Comparison of ENCODE assay signal across 12 cellular contexts in the genomic region with DNA sequence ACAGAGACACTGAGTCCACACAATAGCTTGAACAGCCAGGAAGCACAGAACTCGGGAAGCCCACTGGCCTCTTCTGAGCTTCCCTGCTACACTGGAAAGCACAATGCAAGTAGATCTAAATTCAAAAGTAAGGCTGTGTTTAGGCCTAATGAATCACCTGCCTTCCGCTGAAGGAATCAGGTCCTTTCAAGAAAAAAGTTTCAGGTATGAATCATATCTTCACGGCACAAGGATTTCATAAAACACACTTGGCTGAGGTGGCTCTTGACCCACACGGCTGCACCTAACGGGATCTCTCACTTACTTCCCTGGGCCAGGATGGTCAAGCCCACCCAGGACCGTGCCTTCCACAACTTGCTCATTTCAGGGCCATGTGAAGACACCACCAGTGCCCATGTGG. TPM values are rescaled to one million over a fixed set of nuclear protein-coding genes. Genes with fewer than 3 reads are reported as not detected.
A peak's percentile ranks its signal among the peaks of the same experiment; 100 is the strongest.
DNase-seq lines count a peak whose midpoint lies in the region; ATAC-seq, FAIRE-seq and TF ChIP-seq lines count a peak whose summit lies in the region.
"Had no signal": no experiment of that assay in that cellular context is flagged by ENCODE, and none has a peak within 500 bp of the region (broad histone marks: within the 10 kb centered on the region; RNA-seq: fewer than 3 reads in every experiment).

No MANE protein-coding gene starts in this region.

- no peak for ATAC-seq in activated CD8-positive, alpha-beta T cell treated with anti-CD3 and anti-CD28 coated beads for 36 hours

- no peak overlapping the region for H3K4me3 Mint-ChIP-seq in MCF 10A (ENCODE audit: unreplicated experiment)
- H3K4me3 Mint-ChIP-seq in activated CD8-positive, alpha-beta T cell treated with anti-CD3 and anti-CD28 coated beads for 36 hours = no peak overlapping the region
- H3K4me3 Mint-ChIP-seq in immature natural killer cell = no peak overlapping the region
- H3K4me3 Mint-ChIP-seq: HFFc6 had no signal

- peak overlapping the region; percentile 43 for H3K27ac Mint-ChIP-seq in MCF 10A (ENCODE audit: low read depth, unreplicated experiment)
- H3K27ac Mint-ChIP-seq in activated CD8-positive, alpha-beta T cell treated with anti-CD3 and anti-CD28 coated beads for 36 hours = peak overlapping the region; percentile 47
- H3K27ac Mint-ChIP-seq in immature natural killer cell = peak overlapping the region in 4 of 6 donors; percentile 4 to 79 (median 30)
- H3K27ac Mint-ChIP-seq: HFFc6 had no signal

- POLR2A ChIA-PET in MCF 10A (lab: Yijun Ruan, JAX) = interaction anchor here (0.6 to 3.1 kb wide), 8 partner anchors 9 to 981 kb away, joined by 3 to 10 read pairs (median 3); partner anchors contain the start of gene IRF2
- POLR2A ChIA-PET in activated CD8-positive, alpha-beta T cell treated with anti-CD3 and anti-CD28 coated beads for 36 hours (lab: Charles Lee) = no interaction called here

- CTCF ChIA-PET in MCF 10A (lab: Yijun Ruan, JAX) = interaction anchor here (5.2 kb wide), 1 partner anchor 151 kb away, joined by 32 read pairs; no protein-coding TSS in a partner anchor
- CTCF ChIA-PET in activated CD8-positive, alpha-beta T cell treated with anti-CD3 and anti-CD28 coated beads for 36 hours (lab: Charles Lee) = interaction anchor here (1.4 to 1.5 kb wide), 2 partner anchors 104 to 151 kb away, joined by 3 to 5 read pairs; no protein-coding TSS in a partner anchor

- no peaks in the 10 kb centered on the region for H3K27me3 Mint-ChIP-seq in MCF 10A (ENCODE audit: insufficient read depth, unreplicated experiment)
- no peaks in the 10 kb centered on the region for H3K27me3 Mint-ChIP-seq in activated CD8-positive, alpha-beta T cell treated with anti-CD3 and anti-CD28 coated beads for 36 hours
- H3K27me3 Mint-ChIP-seq in immature natural killer cell (ENCODE audit: low read depth in 3 of 3) = peaks cover 1 to 5% (median 2%) of the 10 kb centered on the region in 3 donors

- intact Hi-C loops in MCF 10A (cut with micrococcal nuclease) (loop anchor here (5.0 kb wide), 2 partner anchors 57 to 122 kb away; partner anchors contain the start of gene IRF2), breast epithelium (cut with DNase I; ENCODE audit: low total_unique reads) (no loop called here)
- intact Hi-C loops in activated CD8-positive, alpha-beta T cell treated with anti-CD3 and anti-CD28 coated beads for 36 hours (cut with micrococcal nuclease) = loop anchor here (5.0 kb wide), 4 partner anchors 47 to 148 kb away; no protein-coding TSS in a partner anchor

- H3K4me1 Mint-ChIP-seq in MCF 10A (ENCODE audit: insufficient read depth, unreplicated experiment) = peaks cover 24% of the 10 kb centered on the region
- peaks cover 69% of the 10 kb centered on the region for H3K4me1 Mint-ChIP-seq in activated CD8-positive, alpha-beta T cell treated with anti-CD3 and anti-CD28 coated beads for 36 hours (ENCODE audit: low read depth)
- peaks cover 50 to 86% of the 10 kb centered on the region in 2 donors for H3K4me1 Mint-ChIP-seq in immature natural killer cell

- peaks cover 0 to 5% of the 10 kb centered on the region in 2 donors for H3K4me1 ChIP-seq in breast epithelium

- H3K9me3 ChIP-seq in breast epithelium = no peaks in the 10 kb centered on the region

- H3K4me3 ChIP-seq in breast epithelium = no peak overlapping the region

- H3K27me3 ChIP-seq in breast epithelium = no peaks in the 10 kb centered on the region

- TF ChIP-seq CTCF in MCF 10A (IDR thresholded peaks at IDR 0.05; ENCODE audit: unreplicated experiment) (no peak), breast epithelium (IDR thresholded peaks at IDR 0.05) (no peak), D721Med (IDR thresholded peaks at IDR 0.05; ENCODE audit: insufficient read depth, missing control alignments) (no peak)
- no peak for TF ChIP-seq CTCF in activated CD8-positive, alpha-beta T cell treated with anti-CD3 and anti-CD28 coated beads for 36 hours (IDR thresholded peaks at IDR 0.05)

- BruUV-seq in MCF 10A (replicated peaks; lab: Mats Ljungman, UMichigan) = no TSS peak

- no peaks in the 10 kb centered on the region for H3K9me3 Mint-ChIP-seq in MCF 10A (ENCODE audit: unreplicated experiment)
- H3K9me3 Mint-ChIP-seq in activated CD8-positive, alpha-beta T cell treated with anti-CD3 and anti-CD28 coated beads for 36 hours = no peaks in the 10 kb centered on the region
- H3K9me3 Mint-ChIP-seq in immature natural killer cell = peaks cover 0 to 2% (median 0%) of the 10 kb centered on the region in 6 donors
- H3K9me3 Mint-ChIP-seq: HFFc6 had no signal

- H3K27ac ChIP-seq in breast epithelium (no peak overlapping the region), caudate nucleus (ENCODE audit: low read depth, low read length) (no peak overlapping the region)

- no peak for FAIRE-seq in D721Med (lab: Jason Lieb, UNC)

- no peak for TF ChIP-seq POLR2A in breast epithelium (IDR thresholded peaks at IDR 0.05)

- DNase-seq in MCF 10A (ENCODE audit: unreplicated experiment) (peak; percentile 68), breast epithelium (ENCODE audit: low spot score in 2 of 2) (no peak), immature natural killer cell (no peak), caudate nucleus (lab: John Stamatoyannopoulos, UW) (no peak), A172 (ENCODE audit: low spot score) (no peak), 8988T (no peak), D721Med (ENCODE audit: insufficient read length, low spot score) (no peak)
- no peak for DNase-seq in activated CD8-positive, alpha-beta T cell treated with anti-CD3 and anti-CD28 coated beads for 36 hours
- DNase-seq: activated effector memory CD4-positive, alpha-beta T cell treated with anti-CD3 and anti-CD28 coated beads, Interleukin-2, amount 50 U/mL, for 16 hours; DMS79; HFFc6; NCI-H1694 treated with DMSO at 0.1 percent for 48 hours had no signal

- H3K36me3 ChIP-seq in breast epithelium = no peaks in the 10 kb centered on the region

- H3K36me3 Mint-ChIP-seq in MCF 10A (ENCODE audit: insufficient read depth, unreplicated experiment) (peaks cover 43% of the 10 kb centered on the region), immature natural killer cell (peaks cover 10 to 29% (median 11%) of the 10 kb centered on the region in 3 donors)
- H3K36me3 Mint-ChIP-seq in activated CD8-positive, alpha-beta T cell treated with anti-CD3 and anti-CD28 coated beads for 36 hours (ENCODE audit: low read depth) = peaks cover 55% of the 10 kb centered on the region

RNA-seq across cellular contexts. Expression of gene IRF2, which starts 59.3 kb away (rescaled TPM):
- total RNA-seq in MCF 10A (2022) (20.8 and 29.0 TPM in 2 replicates), breast epithelium (10 to 100 TPM; 27.4 to 57.8 (median 36.4) TPM)
- total RNA-seq in activated CD8-positive, alpha-beta T cell treated with anti-CD3 and anti-CD28 coated beads for 36 hours = 10 to 100 TPM; 48.1 to 56.4 TPM
- 100 to 1,000 TPM in 1 of 3 donors, 10 to 100 TPM in 2; 68.5 to 103 (median 76.9) TPM for polyA plus RNA-seq in immature natural killer cell
- total RNA-seq in A172 (2014; rRNA removed; shearing (Covaris generic)) = 22.6 and 25.8 TPM in 2 replicates
